ENCODE assay signal across 24 cellular contexts in the genomic region with DNA sequence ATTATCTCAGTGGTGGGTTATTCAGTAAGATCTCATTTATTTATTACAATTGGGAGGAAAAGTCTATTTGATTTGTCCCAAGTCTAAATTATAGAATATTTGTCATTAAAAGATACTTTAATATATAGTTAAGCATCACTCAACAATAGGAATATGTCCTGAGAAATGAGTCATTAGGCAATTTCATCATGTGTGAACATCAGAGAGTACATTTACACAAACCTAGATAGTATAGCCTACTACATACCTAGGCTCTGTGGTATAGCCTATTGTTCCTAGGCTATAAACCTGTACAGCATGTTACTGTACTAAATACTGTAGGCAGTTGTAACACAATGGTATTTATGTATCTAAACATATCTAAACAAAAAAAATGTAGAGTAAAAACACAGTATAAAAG.
DNase-seq lines count a peak whose midpoint lies in the region; ATAC-seq, FAIRE-seq and TF ChIP-seq lines count a peak whose summit lies in the region.
"Had no signal": no experiment of that assay in that cellular context is flagged by ENCODE, and none has a peak within 500 bp of the region (broad histone marks: within the 10 kb centered on the region; RNA-seq: fewer than 3 reads in every experiment).

No MANE protein-coding gene starts in this region.

- no peaks in the 10 kb centered on the region for H3K9me3 ChIP-seq in PC-3 (ENCODE audit: low read length)
- H3K9me3 ChIP-seq: A549, BE2C, HAP-1 had no signal

- FAIRE-seq in bronchial epithelial cell (lab: Jason Lieb, UNC) = no peak
- FAIRE-seq: A549, G401.6, GM12878, GM19239 had no signal

- H3K9ac ChIP-seq in PC-3 (ENCODE audit: low read length) = no peak overlapping the region
- H3K9ac ChIP-seq: BLaER1 treated with 17β-estradiol and CSF1 and Interleukin-3, amounts not matched to agents 10 nM and 100 nM had no signal

- H2AFZ ChIP-seq in PC-3 (ENCODE audit: low read length) = no peak overlapping the region

- H3K9me2 ChIP-seq in PC-3 (replicated peaks; ENCODE audit: low read length) = no peaks in the 10 kb centered on the region

- H3K4me1 ChIP-seq in PC-3 (ENCODE audit: insufficient read depth, low read length) = peaks cover 17% of the 10 kb centered on the region
- H3K4me1 ChIP-seq: A549, BE2C, HAP-1 had no signal

- H3K27ac ChIP-seq in PC-3 (ENCODE audit: low read length) = no peak overlapping the region
- H3K27ac ChIP-seq: A549; BLaER1 treated with 17β-estradiol and CSF1 and Interleukin-3, amounts not matched to agents 10 nM and 100 nM had no signal

- POLR2A ChIA-PET in PC-3 (lab: Charles Lee; ENCODE audit: unreplicated experiment) = no interaction called here

- TF ChIP-seq CTCF in PC-3 (conservative IDR thresholded peaks at IDR 0.05; ENCODE audit: low read depth, low read length) (no peak), bronchial epithelial cell (IDR thresholded peaks at IDR 0.05; ENCODE audit: insufficient read depth, low read length, severe bottlenecking) (no peak), fibroblast of mammary gland (conservative IDR thresholded peaks at IDR 0.05; ENCODE audit: control insufficient read depth, insufficient read depth, low read depth, low read length) (no peak)

- H4K20me1 ChIP-seq in PC-3 (ENCODE audit: low read length) = no peaks in the 10 kb centered on the region
- H4K20me1 ChIP-seq: BLaER1 treated with 17β-estradiol and CSF1 and Interleukin-3, amounts not matched to agents 10 nM and 100 nM had no signal

- intact Hi-C loops in PC-3 (cut with micrococcal nuclease) = no loop called here

- DNase-seq in ELR (ENCODE audit: low read depth) = peak; percentile 29
- peak; percentile 34 for DNase-seq in PC-3
- DNase-seq in bronchial epithelial cell (ENCODE audit: low read depth) = peak; percentile 81
- DNase-seq in fibroblast of mammary gland (ENCODE audit: low read depth) = peak; percentile 27
- DNase-seq in hepatic stellate cell (ENCODE audit: low spot score) = no peak
- no peak for DNase-seq in middle frontal gyrus (ENCODE audit: extremely low spot score, low spot score)
- DNase-seq in DMS79 treated with DMSO at 0.1 percent for 48 hours (lab: John Stamatoyannopoulos, UW) = no peak
- DNase-seq: 8988T; ACHN; AML-193; BE2C; CD4-positive, alpha-beta T cell; CD8-positive, alpha-beta memory T cell; DMS 273 treated with DMSO at 0.1 percent for 48 hours; DMS79; GOT3; HFFc6 had no signal

- H3K79me2 ChIP-seq in PC-3 (ENCODE audit: low read length) = no peaks in the 10 kb centered on the region

- no peak overlapping the region for H3K4me3 ChIP-seq in PC-3 (ENCODE audit: low read length)
- H3K4me3 ChIP-seq in bronchial epithelial cell (ENCODE audit: low read depth, low read length) = no peak overlapping the region
- H3K4me3 ChIP-seq in fibroblast of mammary gland (ENCODE audit: control insufficient read depth, low read depth, low read length) = no peak overlapping the region
- H3K4me3 ChIP-seq: A549; BLaER1 treated with 17β-estradiol and CSF1 and Interleukin-3, amounts not matched to agents 10 nM and 100 nM; GM12878; HAP-1 had no signal

- peaks cover 6% of the 10 kb centered on the region for H3F3A ChIP-seq in PC-3 (ENCODE audit: low read length, unreplicated experiment)

- H3K27me3 ChIP-seq in PC-3 (ENCODE audit: low read length) (no peaks in the 10 kb centered on the region), bronchial epithelial cell (ENCODE audit: control insufficient read depth, insufficient read depth, low read length) (no peaks in the 10 kb centered on the region)
- H3K27me3 ChIP-seq: BE2C; BLaER1 treated with 17β-estradiol and CSF1 and Interleukin-3, amounts not matched to agents 10 nM and 100 nM had no signal

- no peak for ATAC-seq in PC-3
- ATAC-seq in HG03354 (IDR thresholded peaks at IDR 0.05; ENCODE audit: poor library complexity, severe bottlenecking, unreplicated experiment) = no peak
- ATAC-seq: A549, GM12878 had no signal

- CTCF ChIA-PET in PC-3 (lab: Charles Lee) = no interaction called here

- BruUV-seq in PC-3 (replicated peaks; lab: Mats Ljungman, UMichigan) = no TSS peak

- H3K4me2 ChIP-seq in PC-3 (ENCODE audit: low read length) = no peak overlapping the region
- H3K4me2 ChIP-seq: A549; BLaER1 treated with 17β-estradiol and CSF1 and Interleukin-3, amounts not matched to agents 10 nM and 100 nM had no signal

- H3K36me3 ChIP-seq in PC-3 (ENCODE audit: low read depth, low read length) (no peaks in the 10 kb centered on the region), bronchial epithelial cell (ENCODE audit: control insufficient read depth, insufficient read depth, low read length) (no peaks in the 10 kb centered on the region)
- H3K36me3 ChIP-seq: BE2C; BLaER1 treated with 17β-estradiol and CSF1 and Interleukin-3, amounts not matched to agents 10 nM and 100 nM; HAP-1 had no signal

Comparison
In these comparisons a context has a peak if more than half of its experiments do, and no peak if none do; other contexts are left out.
1. DNase-seq: peak in ELR (single experiment), PC-3 (single experiment), bronchial epithelial cell (single experiment) and fibroblast of mammary gland (single experiment); none in hepatic stellate cell (single experiment), middle frontal gyrus (single experiment) and DMS79 treated with DMSO at 0.1 percent for 48 hours (single experiment).